8 cellular contexts compared by ENCODE assay signal in the genomic region with DNA sequence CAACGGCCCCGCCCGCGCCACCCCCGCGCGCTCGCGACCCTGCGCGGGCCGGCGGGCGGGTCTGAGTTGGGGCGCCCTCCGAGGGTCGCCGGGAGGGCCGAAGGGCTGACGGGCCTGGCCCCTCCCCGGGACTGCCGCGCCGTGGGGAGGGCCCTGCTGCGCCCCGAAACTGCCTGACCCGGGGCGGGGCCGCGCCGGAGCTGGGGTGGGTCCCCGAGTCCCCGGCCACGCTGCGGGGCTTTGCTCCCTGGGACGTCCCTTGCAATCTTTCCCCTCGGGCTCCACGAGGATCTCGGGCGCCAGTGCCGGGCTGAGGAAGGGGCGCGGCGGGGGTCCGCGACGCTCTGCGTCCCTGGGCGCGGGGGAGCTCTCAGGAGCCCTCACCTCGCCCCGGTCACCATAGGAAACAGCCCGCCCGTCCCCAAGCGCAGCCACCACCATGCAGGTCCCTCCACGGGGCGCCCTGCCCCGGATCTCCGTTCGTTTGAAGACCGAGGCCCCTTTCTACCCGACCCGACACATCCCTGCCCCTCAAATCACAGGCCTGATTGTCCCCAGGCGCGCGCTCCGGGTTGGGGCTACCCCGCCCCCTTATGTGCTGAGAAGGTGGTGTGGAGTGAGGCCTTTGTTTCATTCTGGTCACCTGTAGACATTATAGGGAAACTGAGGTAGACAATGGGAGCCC. TPM values are rescaled to one million over a fixed set of nuclear protein-coding genes. Genes with fewer than 3 reads are reported as not detected.
A peak's percentile ranks its signal among the peaks of the same experiment; 100 is the strongest.
DNase-seq lines count a peak whose midpoint lies in the region; ATAC-seq and TF ChIP-seq lines count a peak whose summit lies in the region.

No MANE protein-coding gene starts in this region.

- H3K36me3 Mint-ChIP-seq in CD8-positive, alpha-beta memory T cell = peaks cover 30 to 41% (median 32%) of the 10 kb centered on the region in 3 donors
- H3K36me3 Mint-ChIP-seq in natural killer cell treated with Interleukin-12 subunit alpha and Interleukin-12 subunit beta and Interleukin-15 and Interleukin-18, amount 100 ng/mL, for 72 hours = peaks cover 30% of the 10 kb centered on the region

- no peaks in the 10 kb centered on the region for H3K9me3 ChIP-seq in CD8-positive, alpha-beta memory T cell (ENCODE audit: low read length)
- H3K9me3 ChIP-seq in upper lobe of left lung = no peaks in the 10 kb centered on the region

- H3K9me3 Mint-ChIP-seq in CD8-positive, alpha-beta memory T cell = peaks cover 0 to 1% (median 0%) of the 10 kb centered on the region in 5 donors
- H3K9me3 Mint-ChIP-seq in natural killer cell treated with Interleukin-12 subunit alpha and Interleukin-12 subunit beta and Interleukin-15 and Interleukin-18, amount 100 ng/mL, for 72 hours = no peaks in the 10 kb centered on the region

- ATAC-seq in natural killer cell treated with Interleukin-12 subunit alpha and Interleukin-12 subunit beta and Interleukin-15 and Interleukin-18, amount 100 ng/mL, for 72 hours = peak; percentile 7 to 31
- ATAC-seq in upper lobe of left lung (ENCODE audit: low FRiP score in 2 of 2) (peak; percentile 22 to 24), GM18870 (IDR thresholded peaks at IDR 0.05; ENCODE audit: unreplicated experiment) (no peak)

- peak; percentile 49 to 76 (median 62) for DNase-seq in CD8-positive, alpha-beta memory T cell
- DNase-seq in HCEC 1CT (peak; percentile 63), NCI-H69 (lab: John Stamatoyannopoulos, UW) (peak; percentile 90), fibroblast of gingiva (ENCODE audit: low read depth) (peak; percentile 54), upper lobe of left lung (peak; percentile 64 to 90)
- DNase-seq in activated T-cell treated with anti-CD3 and anti-CD28 coated beads, Interleukin-2, amount 50 U/mL, for 48 hours = peak; percentile 83 to 86
- DNase-seq in natural killer cell treated with Interleukin-12 subunit alpha and Interleukin-12 subunit beta and Interleukin-15 and Interleukin-18, amount 100 ng/mL, for 72 hours (ENCODE audit: low spot score) = peak; percentile 79

- H3K27me3 Mint-ChIP-seq in CD8-positive, alpha-beta memory T cell = peaks cover 0 to 15% of the 10 kb centered on the region in 2 donors
- H3K27me3 Mint-ChIP-seq in natural killer cell treated with Interleukin-12 subunit alpha and Interleukin-12 subunit beta and Interleukin-15 and Interleukin-18, amount 100 ng/mL, for 72 hours = no peaks in the 10 kb centered on the region

- H3K4me3 ChIP-seq in CD8-positive, alpha-beta memory T cell (ENCODE audit: low read length) = peak overlapping the region; percentile 71
- H3K4me3 ChIP-seq in upper lobe of left lung = peak overlapping the region; percentile 69 to 92 (median 83)

- H3K4me1 ChIP-seq in CD8-positive, alpha-beta memory T cell (ENCODE audit: insufficient read depth, low read length) = peaks cover 39% of the 10 kb centered on the region
- H3K4me1 ChIP-seq in upper lobe of left lung = peaks cover 39 to 76% (median 58%) of the 10 kb centered on the region in 4 donors

- no peak for TF ChIP-seq EP300 in upper lobe of left lung (IDR thresholded peaks at IDR 0.05)

- H3K27me3 ChIP-seq in CD8-positive, alpha-beta memory T cell (ENCODE audit: insufficient read depth, low read length, poor library complexity, severe bottlenecking) = no peaks in the 10 kb centered on the region
- no peaks in the 10 kb centered on the region for H3K27me3 ChIP-seq in upper lobe of left lung

- peaks cover 33% of the 10 kb centered on the region for H3K36me3 ChIP-seq in CD8-positive, alpha-beta memory T cell (ENCODE audit: insufficient read depth, low read length)
- H3K36me3 ChIP-seq in upper lobe of left lung = peaks cover 8 to 41% (median 24%) of the 10 kb centered on the region in 4 donors

- WGBS in upper lobe of left lung, 2 donors = 1% methylated on average over 29 of the region's 68 CpGs; no CpG with 5 or more reads in 1 of the 2 donors

- peak overlapping the region; percentile 67 for H3K27ac ChIP-seq in CD8-positive, alpha-beta memory T cell (ENCODE audit: low read depth, low read length)
- H3K27ac ChIP-seq in upper lobe of left lung = peak overlapping the region; percentile 98 to 100 (median 99)

- H3K4me1 Mint-ChIP-seq in CD8-positive, alpha-beta memory T cell = peaks cover 47 to 74% (median 55%) of the 10 kb centered on the region in 3 donors
- H3K4me1 Mint-ChIP-seq in natural killer cell treated with Interleukin-12 subunit alpha and Interleukin-12 subunit beta and Interleukin-15 and Interleukin-18, amount 100 ng/mL, for 72 hours (ENCODE audit: low read depth in 2 of 2) = peaks cover 34 to 46% of the 10 kb centered on the region in 2 donors

- peak overlapping the region; percentile 78 to 96 (median 90) for H3K27ac Mint-ChIP-seq in CD8-positive, alpha-beta memory T cell
- H3K27ac Mint-ChIP-seq in natural killer cell treated with Interleukin-12 subunit alpha and Interleukin-12 subunit beta and Interleukin-15 and Interleukin-18, amount 100 ng/mL, for 72 hours = peak overlapping the region; percentile 88 to 89

- peak overlapping the region; percentile 87 to 98 (median 90) for H3K4me3 Mint-ChIP-seq in CD8-positive, alpha-beta memory T cell
- H3K4me3 Mint-ChIP-seq in natural killer cell treated with Interleukin-12 subunit alpha and Interleukin-12 subunit beta and Interleukin-15 and Interleukin-18, amount 100 ng/mL, for 72 hours = peak overlapping the region; percentile 87

- CTCF ChIA-PET in CD8-positive, alpha-beta memory T cell (lab: Charles Lee) = interaction anchor here (0.8 kb wide), 1 partner anchor 221 kb away, joined by 3 read pairs; no protein-coding TSS in a partner anchor

- TF ChIP-seq CTCF in upper lobe of left lung (IDR thresholded peaks at IDR 0.05) = no peak

- POLR2A ChIA-PET in CD8-positive, alpha-beta memory T cell (lab: Charles Lee) = interaction anchor here (0.6 to 2.0 kb wide), 5 partner anchors 29 to 274 kb away, joined by 3 to 9 read pairs (median 6); a partner anchor contains a TSS

- TF ChIP-seq POLR2A in upper lobe of left lung (IDR thresholded peaks at IDR 0.05) = peak in 2 of 4 donors; percentile 17 to 90

RNA-seq across cellular contexts. Expression of a gene that starts 0.5 kb away (rescaled TPM):
- total RNA-seq in CD8-positive, alpha-beta memory T cell = 1,000 to 10,000 TPM; 5,175 to 5,190 TPM
- 1,950 TPM for polyA plus RNA-seq in CD8-positive, alpha-beta memory T cell
- 1,000 to 10,000 TPM; 4,962 to 5,145 TPM for total RNA-seq in natural killer cell treated with Interleukin-12 subunit alpha and Interleukin-12 subunit beta and Interleukin-15 and Interleukin-18, amount 100 ng/mL, for 72 hours
- 1,000 to 10,000 TPM in 5 of 6 donors, 100 to 1,000 TPM in 1; 902 to 3,864 (median 2,097) TPM for total RNA-seq in upper lobe of left lung

RNA-seq across cellular contexts. Expression of a gene that starts 15.1 kb away (rescaled TPM):
- total RNA-seq in CD8-positive, alpha-beta memory T cell = under 1 TPM; 0.46 to 0.49 TPM
- not detected for polyA plus RNA-seq in CD8-positive, alpha-beta memory T cell
- under 1 TPM; 0.21 to 0.64 TPM for total RNA-seq in natural killer cell treated with Interleukin-12 subunit alpha and Interleukin-12 subunit beta and Interleukin-15 and Interleukin-18, amount 100 ng/mL, for 72 hours
- 10 to 100 TPM in 1 of 6 donors, 1 to 10 TPM in 5; 2.7 to 37.7 (median 3.9) TPM for total RNA-seq in upper lobe of left lung

RNA-seq across cellular contexts. Expression of a gene that starts 39.0 kb away (rescaled TPM):
- 10 to 100 TPM; 52.5 to 55.3 TPM for total RNA-seq in CD8-positive, alpha-beta memory T cell
- polyA plus RNA-seq in CD8-positive, alpha-beta memory T cell = 19.2 TPM
- 10 to 100 TPM; 35.5 to 76.6 TPM for total RNA-seq in natural killer cell treated with Interleukin-12 subunit alpha and Interleukin-12 subunit beta and Interleukin-15 and Interleukin-18, amount 100 ng/mL, for 72 hours
- total RNA-seq in upper lobe of left lung = 10 to 100 TPM; 22.0 to 70.2 (median 32.5) TPM
